In genomic region chr15:47194718-47195117, GRCh38 we compare ENCODE assay signal across 9 cellular contexts.
DNase-seq lines count a peak whose midpoint lies in the region; ATAC-seq and TF ChIP-seq lines count a peak whose summit lies in the region.
"Had no signal": no experiment of that assay in that cellular context is flagged by ENCODE, and none has a peak within 500 bp of the region (broad histone marks: within the 10 kb centered on the region; RNA-seq: fewer than 3 reads in every experiment).

No MANE protein-coding gene starts in this region.

- TF ChIP-seq CTCF in C4-2B (conservative IDR thresholded peaks at IDR 0.05) (peak; percentile 55), omental fat pad (IDR thresholded peaks at IDR 0.05) (no peak)

- ATAC-seq in omental fat pad (ENCODE audit: low FRiP score) (no peak), GM19324 (IDR thresholded peaks at IDR 0.05; ENCODE audit: low FRiP score, unreplicated experiment) (no peak)
- ATAC-seq: activated naive CD8-positive, alpha-beta T cell treated with anti-CD3 and anti-CD28 coated beads, Interleukin-2, amount 50 U/mL, for 24 hours had no signal

- peak; percentile 52 to 63 for DNase-seq in Kasumi-1 (lab: John Stamatoyannopoulos, UW)
- DNase-seq in adipocyte (ENCODE audit: low read depth): peak; percentile 69
- DNase-seq in left kidney (ENCODE audit: low read depth, low spot score): peak; percentile 62
- no peak for DNase-seq in omental fat pad (ENCODE audit: low spot score)
- no peak for DNase-seq in NK-92 (lab: John Stamatoyannopoulos, UW; ENCODE audit: unreplicated experiment)
- DNase-seq in LoVo (ENCODE audit: low spot score): no peak
- DNase-seq: activated naive CD8-positive, alpha-beta T cell treated with anti-CD3 and anti-CD28 coated beads, Interleukin-2, amount 50 U/mL, for 24 hours had no signal

- no peaks in the 10 kb centered on the region for H3K36me3 ChIP-seq in adipocyte (ENCODE audit: control insufficient read depth, insufficient read depth, low read length, severe bottlenecking)

- H3K4me1 ChIP-seq in adipocyte (ENCODE audit: control insufficient read depth, insufficient read depth, low read length): no peaks in the 10 kb centered on the region

- H3K4me3 ChIP-seq in adipocyte (ENCODE audit: low read length): no peak overlapping the region

- H3K27ac ChIP-seq in C4-2B: no peak overlapping the region

- H3K27me3 ChIP-seq in adipocyte (replicated peaks; ENCODE audit: control insufficient read depth, insufficient read depth, low read length): no peaks in the 10 kb centered on the region

- H3K9me3 ChIP-seq in adipocyte (ENCODE audit: control insufficient read depth, low read length): no peaks in the 10 kb centered on the region

- no peak overlapping the region for H3K9ac ChIP-seq in adipocyte (ENCODE audit: low read length)

Comparison
In these comparisons a context has a peak if more than half of its experiments do, and no peak if none do; other contexts are left out.
1. DNase-seq: peak in Kasumi-1 (2 of 2), adipocyte (single experiment) and left kidney (single experiment); none in omental fat pad (single experiment), NK-92 (single experiment) and LoVo (single experiment).